Comparison of ENCODE assay signal across 1 cellular context in the genomic region with DNA sequence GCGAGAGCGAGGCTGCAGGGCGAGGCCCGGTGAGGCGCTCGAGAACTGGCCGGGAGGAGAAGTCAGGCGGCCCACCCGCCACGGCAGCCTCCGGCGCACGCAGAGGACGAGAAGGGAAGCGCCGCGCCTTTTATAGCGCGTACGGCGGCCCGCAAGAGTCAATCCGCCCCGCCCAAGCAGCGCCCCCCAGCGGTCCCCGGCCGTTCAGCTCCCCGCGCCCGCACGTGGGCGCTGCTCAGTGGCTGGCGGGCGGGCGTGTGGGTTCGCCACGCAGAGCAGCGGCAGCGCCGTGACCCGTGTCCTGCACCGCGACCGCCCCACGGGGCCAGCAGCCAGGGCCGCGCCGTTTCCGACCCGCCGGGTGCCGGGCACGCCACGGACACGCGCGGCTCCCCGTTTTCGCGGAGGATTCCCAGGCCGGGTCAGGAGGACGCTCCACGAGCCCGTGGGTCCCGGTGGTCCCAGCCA.
TF ChIP-seq lines count a peak whose summit lies in the region.

No MANE protein-coding gene starts in this region.

TF ChIP-seq in GM23338, 12 proteins besides CTCF, POLR2A, EP300 and RAD21 (continued from another document):
- TF ChIP-seq, protein P1, sequence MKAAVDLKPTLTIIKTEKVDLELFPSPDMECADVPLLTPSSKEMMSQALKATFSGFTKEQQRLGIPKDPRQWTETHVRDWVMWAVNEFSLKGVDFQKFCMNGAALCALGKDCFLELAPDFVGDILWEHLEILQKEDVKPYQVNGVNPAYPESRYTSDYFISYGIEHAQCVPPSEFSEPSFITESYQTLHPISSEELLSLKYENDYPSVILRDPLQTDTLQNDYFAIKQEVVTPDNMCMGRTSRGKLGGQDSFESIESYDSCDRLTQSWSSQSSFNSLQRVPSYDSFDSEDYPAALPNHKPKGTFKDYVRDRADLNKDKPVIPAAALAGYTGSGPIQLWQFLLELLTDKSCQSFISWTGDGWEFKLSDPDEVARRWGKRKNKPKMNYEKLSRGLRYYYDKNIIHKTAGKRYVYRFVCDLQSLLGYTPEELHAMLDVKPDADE (IDR thresholded peaks at IDR 0.05): peak; percentile 45; the same call in 1 of the 2 replicates
- TF ChIP-seq ZNF114 (CRISPR knock-in tag; IDR thresholded peaks at IDR 0.05) (no peak), NANOG (IDR thresholded peaks at IDR 0.05; ENCODE audit: borderline replicate concordance) (no peak), EZH2 (IDR thresholded peaks at IDR 0.05; ENCODE audit: low read depth, unreplicated experiment) (no peak), JUNB (IDR thresholded peaks at IDR 0.05; ENCODE audit: unreplicated experiment) (no peak)
- TF ChIP-seq, protein P2, sequence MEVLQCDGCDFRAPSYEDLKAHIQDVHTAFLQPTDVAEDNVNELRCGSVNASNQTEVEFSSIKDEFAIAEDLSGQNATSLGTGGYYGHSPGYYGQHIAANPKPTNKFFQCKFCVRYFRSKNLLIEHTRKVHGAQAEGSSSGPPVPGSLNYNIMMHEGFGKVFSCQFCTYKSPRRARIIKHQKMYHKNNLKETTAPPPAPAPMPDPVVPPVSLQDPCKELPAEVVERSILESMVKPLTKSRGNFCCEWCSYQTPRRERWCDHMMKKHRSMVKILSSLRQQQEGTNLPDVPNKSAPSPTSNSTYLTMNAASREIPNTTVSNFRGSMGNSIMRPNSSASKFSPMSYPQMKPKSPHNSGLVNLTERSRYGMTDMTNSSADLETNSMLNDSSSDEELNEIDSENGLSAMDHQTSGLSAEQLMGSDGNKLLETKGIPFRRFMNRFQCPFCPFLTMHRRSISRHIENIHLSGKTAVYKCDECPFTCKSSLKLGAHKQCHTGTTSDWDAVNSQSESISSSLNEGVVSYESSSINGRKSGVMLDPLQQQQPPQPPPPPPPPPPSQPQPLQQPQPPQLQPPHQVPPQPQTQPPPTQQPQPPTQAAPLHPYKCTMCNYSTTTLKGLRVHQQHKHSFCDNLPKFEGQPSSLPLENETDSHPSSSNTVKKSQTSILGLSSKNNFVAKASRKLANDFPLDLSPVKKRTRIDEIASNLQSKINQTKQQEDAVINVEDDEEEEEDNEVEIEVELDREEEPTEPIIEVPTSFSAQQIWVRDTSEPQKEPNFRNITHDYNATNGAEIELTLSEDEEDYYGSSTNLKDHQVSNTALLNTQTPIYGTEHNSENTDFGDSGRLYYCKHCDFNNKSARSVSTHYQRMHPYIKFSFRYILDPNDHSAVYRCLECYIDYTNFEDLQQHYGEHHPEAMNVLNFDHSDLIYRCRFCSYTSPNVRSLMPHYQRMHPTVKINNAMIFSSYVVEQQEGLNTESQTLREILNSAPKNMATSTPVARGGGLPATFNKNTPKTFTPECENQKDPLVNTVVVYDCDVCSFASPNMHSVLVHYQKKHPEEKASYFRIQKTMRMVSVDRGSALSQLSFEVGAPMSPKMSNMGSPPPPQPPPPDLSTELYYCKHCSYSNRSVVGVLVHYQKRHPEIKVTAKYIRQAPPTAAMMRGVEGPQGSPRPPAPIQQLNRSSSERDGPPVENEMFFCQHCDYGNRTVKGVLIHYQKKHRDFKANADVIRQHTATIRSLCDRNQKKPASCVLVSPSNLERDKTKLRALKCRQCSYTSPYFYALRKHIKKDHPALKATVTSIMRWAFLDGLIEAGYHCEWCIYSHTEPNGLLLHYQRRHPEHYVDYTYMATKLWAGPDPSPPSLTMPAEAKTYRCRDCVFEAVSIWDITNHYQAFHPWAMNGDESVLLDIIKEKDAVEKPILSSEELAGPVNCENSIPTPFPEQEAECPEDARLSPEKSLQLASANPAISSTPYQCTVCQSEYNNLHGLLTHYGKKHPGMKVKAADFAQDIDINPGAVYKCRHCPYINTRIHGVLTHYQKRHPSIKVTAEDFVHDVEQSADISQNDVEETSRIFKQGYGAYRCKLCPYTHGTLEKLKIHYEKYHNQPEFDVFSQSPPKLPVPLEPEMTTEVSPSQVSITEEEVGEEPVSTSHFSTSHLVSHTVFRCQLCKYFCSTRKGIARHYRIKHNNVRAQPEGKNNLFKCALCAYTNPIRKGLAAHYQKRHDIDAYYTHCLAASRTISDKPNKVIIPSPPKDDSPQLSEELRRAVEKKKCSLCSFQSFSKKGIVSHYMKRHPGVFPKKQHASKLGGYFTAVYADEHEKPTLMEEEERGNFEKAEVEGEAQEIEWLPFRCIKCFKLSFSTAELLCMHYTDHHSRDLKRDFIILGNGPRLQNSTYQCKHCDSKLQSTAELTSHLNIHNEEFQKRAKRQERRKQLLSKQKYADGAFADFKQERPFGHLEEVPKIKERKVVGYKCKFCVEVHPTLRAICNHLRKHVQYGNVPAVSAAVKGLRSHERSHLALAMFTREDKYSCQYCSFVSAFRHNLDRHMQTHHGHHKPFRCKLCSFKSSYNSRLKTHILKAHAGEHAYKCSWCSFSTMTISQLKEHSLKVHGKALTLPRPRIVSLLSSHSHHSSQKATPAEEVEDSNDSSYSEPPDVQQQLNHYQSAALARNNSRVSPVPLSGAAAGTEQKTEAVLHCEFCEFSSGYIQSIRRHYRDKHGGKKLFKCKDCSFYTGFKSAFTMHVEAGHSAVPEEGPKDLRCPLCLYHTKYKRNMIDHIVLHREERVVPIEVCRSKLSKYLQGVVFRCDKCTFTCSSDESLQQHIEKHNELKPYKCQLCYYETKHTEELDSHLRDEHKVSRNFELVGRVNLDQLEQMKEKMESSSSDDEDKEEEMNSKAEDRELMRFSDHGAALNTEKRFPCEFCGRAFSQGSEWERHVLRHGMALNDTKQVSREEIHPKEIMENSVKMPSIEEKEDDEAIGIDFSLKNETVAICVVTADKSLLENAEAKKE (CRISPR knock-in tag; IDR thresholded peaks at IDR 0.05): no peak
TF ChIP-seq in GM23338: peak in this region for 3.
